ENCODE assay signal across 18 cellular contexts in the genomic region with DNA sequence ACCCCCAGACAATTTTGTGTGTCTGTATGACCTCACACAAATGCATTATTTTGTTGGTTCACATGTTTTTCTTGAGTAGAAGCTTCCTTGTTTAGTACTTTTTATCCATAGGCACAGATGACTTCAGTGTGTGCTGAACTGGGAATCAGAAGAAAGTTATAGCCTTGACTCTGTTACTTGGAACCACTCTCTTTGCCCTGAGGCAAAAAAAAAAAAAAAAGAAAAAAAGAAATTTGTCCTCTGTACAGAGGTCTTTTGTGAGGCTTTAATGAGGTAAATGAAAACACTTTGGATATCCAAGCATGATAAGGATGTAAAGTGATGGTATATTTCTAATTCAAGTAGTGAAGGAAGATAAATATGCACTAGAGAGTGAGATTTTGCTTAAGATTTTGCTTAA. TPM values are rescaled to one million over a fixed set of nuclear protein-coding genes. Genes with fewer than 3 reads are reported as not detected.
DNase-seq lines count a peak whose midpoint lies in the region; ATAC-seq, FAIRE-seq and TF ChIP-seq lines count a peak whose summit lies in the region.
"Had no signal": no experiment of that assay in that cellular context is flagged by ENCODE, and none has a peak within 500 bp of the region (broad histone marks: within the 10 kb centered on the region; RNA-seq: fewer than 3 reads in every experiment).

No MANE protein-coding gene starts in this region.

- peaks cover 28% of the 10 kb centered on the region for H3K79me2 ChIP-seq in neural progenitor cell (ENCODE audit: low read depth)

- H3K4me3 ChIP-seq in A549 (no peak overlapping the region), brain microvascular endothelial cell (ENCODE audit: low read depth, low read length) (no peak overlapping the region), neural progenitor cell (no peak overlapping the region)
- H3K4me3 ChIP-seq: GM23338 had no signal

- H3K4me1 Mint-ChIP-seq in neural progenitor cell: peaks cover 18% of the 10 kb centered on the region
- H3K4me1 Mint-ChIP-seq in activated T-helper 2 cell treated with anti-CD3 and anti-CD28 coated beads, Interferon-gamma antibody, Interleukin-2, Interleukin-4, amounts not matched to agents 10 μg/mL and 5 μg/mL and 100 μg/mL, durations not matched to agents 14 hours and 24 hours and 36 hours (ENCODE audit: low read depth): peaks cover 7% of the 10 kb centered on the region
- H3K4me1 Mint-ChIP-seq: B cell had no signal

- TF ChIP-seq EP300 in A549 (IDR thresholded peaks at IDR 0.05): no peak

- TF ChIP-seq CTCF in A549 (IDR thresholded peaks at IDR 0.05) (no peak), brain microvascular endothelial cell (IDR thresholded peaks at IDR 0.05; ENCODE audit: low read depth, low read length, missing control alignments) (no peak), neural progenitor cell (IDR thresholded peaks at IDR 0.05) (no peak)

- no peak for ATAC-seq in A549
- ATAC-seq: GM23338, HCT116, HepG2 had no signal

- peaks cover 7% of the 10 kb centered on the region for H3F3A ChIP-seq in neural progenitor cell (ENCODE audit: low read depth)

- H3K4me1 ChIP-seq in A549: peaks cover 69% of the 10 kb centered on the region
- peaks cover 26% of the 10 kb centered on the region for H3K4me1 ChIP-seq in neural progenitor cell

- no peak overlapping the region for H3K9ac ChIP-seq in neural progenitor cell

- H3K36me3 ChIP-seq in brain microvascular endothelial cell (replicated peaks) (no peaks in the 10 kb centered on the region), neural progenitor cell (peaks cover 21% of the 10 kb centered on the region)

- no peak for FAIRE-seq in A549 (lab: Jason Lieb, UNC)
- FAIRE-seq: HepG2 had no signal

- H3K4me2 ChIP-seq in A549: no peak overlapping the region
- no peak overlapping the region for H3K4me2 ChIP-seq in neural progenitor cell
- H3K4me2 ChIP-seq: GM23338 had no signal

- no peak overlapping the region for H3K27ac Mint-ChIP-seq in neural progenitor cell
- no peak overlapping the region for H3K27ac Mint-ChIP-seq in activated T-helper 2 cell treated with anti-CD3 and anti-CD28 coated beads, Interferon-gamma antibody, Interleukin-2, Interleukin-4, amounts not matched to agents 10 μg/mL and 5 μg/mL and 100 μg/mL, durations not matched to agents 14 hours and 24 hours and 36 hours
- H3K27ac Mint-ChIP-seq: B cell, GM23338 had no signal

- H3K27me3 ChIP-seq in brain microvascular endothelial cell (replicated peaks): no peaks in the 10 kb centered on the region
- H3K27me3 ChIP-seq in neural progenitor cell: no peaks in the 10 kb centered on the region

- H4K20me1 ChIP-seq in neural progenitor cell (ENCODE audit: low read depth): peaks cover 5% of the 10 kb centered on the region

- peaks cover 46% of the 10 kb centered on the region for H3K36me3 Mint-ChIP-seq in neural progenitor cell
- peaks cover 30% of the 10 kb centered on the region for H3K36me3 Mint-ChIP-seq in activated T-helper 2 cell treated with anti-CD3 and anti-CD28 coated beads, Interferon-gamma antibody, Interleukin-2, Interleukin-4, amounts not matched to agents 10 μg/mL and 5 μg/mL and 100 μg/mL, durations not matched to agents 14 hours and 24 hours and 36 hours (ENCODE audit: low read depth)

- CTCF ChIA-PET in A549 (lab: Yijun Ruan, JAX) (no interaction called here), HEK293T (lab: Yijun Ruan, JAX) (no interaction called here)

- no peak overlapping the region for H2AFZ ChIP-seq in neural progenitor cell (replicated peaks)
- H2AFZ ChIP-seq: GM23338 had no signal

- intact Hi-C loops in activated T-helper 2 cell treated with anti-CD3 and anti-CD28 coated beads, Interferon-gamma antibody, Interleukin-2, Interleukin-4, amounts not matched to agents 10 μg/mL and 5 μg/mL and 100 μg/mL, durations not matched to agents 14 hours and 24 hours and 36 hours (cut with micrococcal nuclease): no loop called here

- in situ Hi-C loops in brain microvascular endothelial cell (cut with HindIII; ENCODE audit: low pct_ligation_motif_present, low sequenced_read_pairs): no loop called here

- peak overlapping the region; percentile 65 to 96 for H3K27ac ChIP-seq in A549
- peak overlapping the region; percentile 7 for H3K27ac ChIP-seq in brain microvascular endothelial cell
- peak overlapping the region; percentile 17 for H3K27ac ChIP-seq in neural progenitor cell
- H3K27ac ChIP-seq in substantia nigra (ENCODE audit: low read depth, low read length, poor library complexity, severe bottlenecking): no peak overlapping the region

- peaks cover 2% of the 10 kb centered on the region for H3K27me3 Mint-ChIP-seq in neural progenitor cell (ENCODE audit: insufficient read depth, low read depth)
- H3K27me3 Mint-ChIP-seq in activated T-helper 2 cell treated with anti-CD3 and anti-CD28 coated beads, Interferon-gamma antibody, Interleukin-2, Interleukin-4, amounts not matched to agents 10 μg/mL and 5 μg/mL and 100 μg/mL, durations not matched to agents 14 hours and 24 hours and 36 hours (ENCODE audit: low read depth): no peaks in the 10 kb centered on the region
- H3K27me3 Mint-ChIP-seq: B cell had no signal

- no peak overlapping the region for H3K4me3 Mint-ChIP-seq in neural progenitor cell
- no peak overlapping the region for H3K4me3 Mint-ChIP-seq in activated T-helper 2 cell treated with anti-CD3 and anti-CD28 coated beads, Interferon-gamma antibody, Interleukin-2, Interleukin-4, amounts not matched to agents 10 μg/mL and 5 μg/mL and 100 μg/mL, durations not matched to agents 14 hours and 24 hours and 36 hours (ENCODE audit: low read depth)
- H3K4me3 Mint-ChIP-seq: B cell, GM23338 had no signal

- POLR2A ChIA-PET in A549 (lab: Yijun Ruan, JAX): no interaction called here
- POLR2A ChIA-PET in HEK293T (lab: Yijun Ruan, JAX): no interaction called here

- no peak for TF ChIP-seq POLR2A in A549 (IDR thresholded peaks at IDR 0.05; ENCODE audit: low read length)

- DNase-seq in A549 (ENCODE audit: low read depth in 1 of 2, low spot score in 1 of 2): no peak
- no peak for DNase-seq in HEK293T (ENCODE audit: extremely low spot score)
- no peak for DNase-seq in brain microvascular endothelial cell
- DNase-seq in neural progenitor cell (ENCODE audit: low spot score): no peak
- no peak for DNase-seq in NK-92 (lab: John Stamatoyannopoulos, UW; ENCODE audit: unreplicated experiment)
- DNase-seq in substantia nigra (lab: John Stamatoyannopoulos, UW): no peak
- DNase-seq in activated T-helper 2 cell treated with anti-CD3 and anti-CD28 coated beads, Interferon-gamma antibody, Interleukin-2, Interleukin-4, amounts not matched to agents 10 μg/mL and 5 μg/mL and 100 μg/mL, durations not matched to agents 14 hours and 24 hours and 36 hours (ENCODE audit: low spot score): no peak
- no peak for DNase-seq in hypothalamus (lab: John Stamatoyannopoulos, UW)
- DNase-seq: 8988T, KBM-7, MV-4-11, NCI-H1694 treated with DMSO at 0.1 percent for 48 hours, NCI-H748 treated with DMSO at 0.1 percent for 48 hours, SIG-M5 had no signal

- peaks cover 6% of the 10 kb centered on the region for H3K9me3 Mint-ChIP-seq in neural progenitor cell
- H3K9me3 Mint-ChIP-seq in activated T-helper 2 cell treated with anti-CD3 and anti-CD28 coated beads, Interferon-gamma antibody, Interleukin-2, Interleukin-4, amounts not matched to agents 10 μg/mL and 5 μg/mL and 100 μg/mL, durations not matched to agents 14 hours and 24 hours and 36 hours: peaks cover 4% of the 10 kb centered on the region

- H3K9me3 ChIP-seq in A549 (no peaks in the 10 kb centered on the region), neural progenitor cell (ENCODE audit: low read depth) (no peaks in the 10 kb centered on the region)

- TF ChIP-seq RAD21 in A549 (conservative IDR thresholded peaks at IDR 0.05 in 1 of 2, IDR thresholded peaks at IDR 0.05 in 1 of 2): no peak

TF ChIP-seq in A549, 52 proteins besides CTCF, POLR2A, EP300 and RAD21 (continues in another document):
- TF ChIP-seq SMC3 (IDR thresholded peaks at IDR 0.05) (no peak), CHD4 (IDR thresholded peaks at IDR 0.05; ENCODE audit: borderline replicate concordance) (no peak), CEBPB (IDR thresholded peaks at IDR 0.05) (no peak), RARB (CRISPR knock-in tag; IDR thresholded peaks at IDR 0.05) (no peak), ZC3H11A (IDR thresholded peaks at IDR 0.05) (no peak), POLR2AphosphoS2 (conservative IDR thresholded peaks at IDR 0.05; ENCODE audit: low read length) (no peak), HEYL (CRISPR knock-in tag; IDR thresholded peaks at IDR 0.05) (no peak)
- TF ChIP-seq, protein P1, sequence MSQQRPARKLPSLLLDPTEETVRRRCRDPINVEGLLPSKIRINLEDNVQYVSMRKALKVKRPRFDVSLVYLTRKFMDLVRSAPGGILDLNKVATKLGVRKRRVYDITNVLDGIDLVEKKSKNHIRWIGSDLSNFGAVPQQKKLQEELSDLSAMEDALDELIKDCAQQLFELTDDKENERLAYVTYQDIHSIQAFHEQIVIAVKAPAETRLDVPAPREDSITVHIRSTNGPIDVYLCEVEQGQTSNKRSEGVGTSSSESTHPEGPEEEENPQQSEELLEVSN (IDR thresholded peaks at IDR 0.05; ENCODE audit: borderline replicate concordance, low read depth): no peak

TF ChIP-seq in HEK293T, 16 proteins besides CTCF, POLR2A, EP300 and RAD21 (continues in another document):
- TF ChIP-seq LEF1 (IDR thresholded peaks at IDR 0.05; ENCODE audit: borderline replicate concordance) (no peak), ELF4 (IDR thresholded peaks at IDR 0.05) (no peak), NFRKB (IDR thresholded peaks at IDR 0.05) (no peak), ARNT (IDR thresholded peaks at IDR 0.05) (no peak), CTBP1 (IDR thresholded peaks at IDR 0.05; ENCODE audit: borderline replicate concordance) (no peak), ZNF384 (IDR thresholded peaks at IDR 0.05) (peak; percentile 70)
- TF ChIP-seq, protein P2, sequence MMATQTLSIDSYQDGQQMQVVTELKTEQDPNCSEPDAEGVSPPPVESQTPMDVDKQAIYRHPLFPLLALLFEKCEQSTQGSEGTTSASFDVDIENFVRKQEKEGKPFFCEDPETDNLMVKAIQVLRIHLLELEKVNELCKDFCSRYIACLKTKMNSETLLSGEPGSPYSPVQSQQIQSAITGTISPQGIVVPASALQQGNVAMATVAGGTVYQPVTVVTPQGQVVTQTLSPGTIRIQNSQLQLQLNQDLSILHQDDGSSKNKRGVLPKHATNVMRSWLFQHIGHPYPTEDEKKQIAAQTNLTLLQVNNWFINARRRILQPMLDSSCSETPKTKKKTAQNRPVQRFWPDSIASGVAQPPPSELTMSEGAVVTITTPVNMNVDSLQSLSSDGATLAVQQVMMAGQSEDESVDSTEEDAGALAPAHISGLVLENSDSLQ (IDR thresholded peaks at IDR 0.05): no peak

RNA-seq across cellular contexts. Expression of a gene that starts 51.9 kb away (rescaled TPM):
- polyA plus RNA-seq in A549 (2011; rRNA removed) (33.2 and 44.1 TPM in 2 replicates), A549 (2017; fragmentation: RNase III; extraction: RNeasy Plus Mini Kit Qiagen cat#74134 plus additional on column Dnase treatment) (16.1 to 17.4 TPM (median 16.2 TPM) in 3 replicates)
- polyA plus RNA-seq in A549 (2012; cell fraction: cytosol; rRNA removed): 9.6 and 10.9 TPM in 2 replicates
- 6.9 and 11.0 TPM in 2 replicates for polyA plus RNA-seq in A549 (2012; cell fraction: nucleus; rRNA removed)
- 16.6 and 20.7 TPM in 2 replicates for polyA minus RNA-seq in A549 (2011; rRNA and poly(A)+ RNA removed)
- total RNA-seq in neural progenitor cell (ENCODE audit: low replicate concordance): 51.9 and 105 TPM in 2 replicates
- total RNA-seq in activated T-helper 2 cell treated with anti-CD3 and anti-CD28 coated beads, Interferon-gamma antibody, Interleukin-2, Interleukin-4, amounts not matched to agents 10 μg/mL and 5 μg/mL and 100 μg/mL, durations not matched to agents 14 hours and 24 hours and 36 hours: 23.9 and 25.4 TPM in 2 replicates
